In the genomic region with DNA sequence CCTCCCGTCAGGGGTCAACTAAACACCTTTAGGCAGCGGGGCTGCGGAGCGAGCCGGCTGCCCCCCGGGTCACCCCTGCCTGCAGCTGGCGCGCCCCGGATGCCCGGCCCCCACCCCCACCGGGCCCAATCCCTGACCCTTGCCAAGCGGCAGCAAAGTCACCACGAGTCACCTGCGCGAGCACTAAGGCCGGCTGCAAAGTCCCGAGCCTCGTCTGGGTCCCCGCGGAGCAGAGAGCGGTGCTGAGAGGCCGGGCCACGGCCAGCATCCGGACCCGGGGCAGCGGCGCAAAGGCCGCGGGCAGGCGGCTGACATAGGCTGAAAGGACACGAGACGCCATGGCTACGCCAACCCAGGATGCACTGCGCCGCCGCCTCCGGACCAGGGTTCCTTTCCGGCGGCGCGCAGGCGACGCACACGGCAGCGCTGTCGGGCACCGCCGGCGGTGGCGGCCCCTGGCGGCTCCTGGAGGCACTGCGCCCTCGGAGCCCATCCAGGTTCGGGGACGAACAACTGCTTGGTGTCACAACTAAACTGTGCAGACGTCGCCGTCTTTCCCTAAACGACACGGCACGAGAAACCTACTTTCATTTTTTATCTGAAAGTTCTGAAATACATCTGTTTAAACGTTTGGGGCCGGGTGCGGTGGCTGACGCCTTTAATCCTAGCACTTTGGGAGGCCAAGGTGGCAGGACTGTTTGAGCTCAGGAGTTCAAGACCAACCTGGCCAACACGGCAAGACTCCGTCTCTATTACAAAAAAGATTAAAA, we compare ENCODE assay signal across 1 cellular context.
TF ChIP-seq lines count a peak whose summit lies in the region.

TSS of gene NDUFAB1 (minus strand) at position 366 of the 770 bp plus-strand sequence. CDS start at position 340, 26 bp downstream.

TF ChIP-seq in HEK293, 187 proteins besides CTCF, POLR2A, EP300 and RAD21 (continued from another document and continues in another):
- TF ChIP-seq ZNF645 (tag by site-specific recombination; IDR thresholded peaks at IDR 0.05) (no peak), ZNF211 (tag by site-specific recombination; IDR thresholded peaks at IDR 0.05; ENCODE audit: low read depth) (no peak), PBX3 (CRISPR knock-in tag; IDR thresholded peaks at IDR 0.05) (peak; percentile 87), ZNF560 (tag by site-specific recombination; IDR thresholded peaks at IDR 0.05; ENCODE audit: borderline replicate concordance) (no peak), ZNF223 (tag by site-specific recombination; IDR thresholded peaks at IDR 0.05) (no peak), ZNF76 (tag by site-specific recombination; IDR thresholded peaks at IDR 0.05; ENCODE audit: borderline replicate concordance, low read depth) (peak; percentile 96), ZFP69B (tag by site-specific recombination; IDR thresholded peaks at IDR 0.05) (peak; percentile 20; the same call in 1 of the 2 replicates), INSM2 (tag by site-specific recombination; IDR thresholded peaks at IDR 0.05) (peak; percentile 42; the same call in 1 of the 2 replicates), ZSCAN30 (tag by site-specific recombination; IDR thresholded peaks at IDR 0.05) (peak; percentile 89), ZNF214 (tag by site-specific recombination; IDR thresholded peaks at IDR 0.05; ENCODE audit: borderline replicate concordance) (no peak), ZNF610 (tag by site-specific recombination; IDR thresholded peaks at IDR 0.05; ENCODE audit: borderline replicate concordance) (no peak), ZNF121 (tag by site-specific recombination; IDR thresholded peaks at IDR 0.05) (no peak), ZNF544 (tag by site-specific recombination; IDR thresholded peaks at IDR 0.05) (no peak), ZNF146 (tag by site-specific recombination; IDR thresholded peaks at IDR 0.05) (no peak), ZBTB8A (tag by site-specific recombination; IDR thresholded peaks at IDR 0.05) (peak; percentile 34; the same call in 1 of the 2 replicates), ZNF600 (tag by site-specific recombination; IDR thresholded peaks at IDR 0.05) (peak; percentile 94), WT1 (tag by site-specific recombination; IDR thresholded peaks at IDR 0.05) (no peak), ZBTB26 (tag by site-specific recombination; optimal IDR thresholded peaks at IDR 0.05) (peak; percentile 85), REST (tag by site-specific recombination; IDR thresholded peaks at IDR 0.05) (no peak; the same call in 1 of the 2 replicates), KLF7 (tag by site-specific recombination; IDR thresholded peaks at IDR 0.05; ENCODE audit: borderline replicate concordance) (no peak), ZXDB (tag by site-specific recombination; IDR thresholded peaks at IDR 0.05) (peak; percentile 76; the same call in 1 of the 2 replicates), ZNF664 (tag by site-specific recombination; IDR thresholded peaks at IDR 0.05) (no peak), KLF8 (tag by site-specific recombination; IDR thresholded peaks at IDR 0.05) (no peak), ZNF302 (tag by site-specific recombination; IDR thresholded peaks at IDR 0.05; ENCODE audit: low read depth) (no peak), TRIM28 (IDR thresholded peaks at IDR 0.05; ENCODE audit: borderline replicate concordance, low read length) (no peak), IKZF3 (tag by site-specific recombination; IDR thresholded peaks at IDR 0.05) (no peak), ZNF701 (tag by site-specific recombination; IDR thresholded peaks at IDR 0.05) (no peak), ZNF341 (tag by site-specific recombination; IDR thresholded peaks at IDR 0.05; ENCODE audit: low read depth) (no peak), ZSCAN23 (tag by site-specific recombination; IDR thresholded peaks at IDR 0.05) (no peak), BCL11A (tag by site-specific recombination; IDR thresholded peaks at IDR 0.05; ENCODE audit: low read depth) (no peak), ZNF280D (tag by site-specific recombination; IDR thresholded peaks at IDR 0.05) (no peak), SCRT2 (tag by site-specific recombination; IDR thresholded peaks at IDR 0.05) (no peak), ZNF629 (tag by site-specific recombination; IDR thresholded peaks at IDR 0.05) (peak; percentile 44), SP3 (tag by site-specific recombination; IDR thresholded peaks at IDR 0.05) (0 out of 2 replicates have a peak, but pooled peaks have one; percentile 19), ZNF561 (tag by site-specific recombination; IDR thresholded peaks at IDR 0.05; ENCODE audit: borderline replicate concordance) (peak; percentile 95; the same call in 1 of the 2 replicates)
- TF ChIP-seq, protein P1, sequence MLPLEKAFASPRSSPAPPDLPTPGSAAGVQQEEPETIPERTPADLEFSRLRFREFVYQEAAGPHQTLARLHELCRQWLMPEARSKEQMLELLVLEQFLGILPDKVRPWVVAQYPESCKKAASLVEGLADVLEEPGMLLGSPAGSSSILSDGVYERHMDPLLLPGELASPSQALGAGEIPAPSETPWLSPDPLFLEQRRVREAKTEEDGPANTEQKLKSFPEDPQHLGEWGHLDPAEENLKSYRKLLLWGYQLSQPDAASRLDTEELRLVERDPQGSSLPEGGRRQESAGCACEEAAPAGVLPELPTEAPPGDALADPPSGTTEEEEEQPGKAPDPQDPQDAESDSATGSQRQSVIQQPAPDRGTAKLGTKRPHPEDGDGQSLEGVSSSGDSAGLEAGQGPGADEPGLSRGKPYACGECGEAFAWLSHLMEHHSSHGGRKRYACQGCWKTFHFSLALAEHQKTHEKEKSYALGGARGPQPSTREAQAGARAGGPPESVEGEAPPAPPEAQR (tag by site-specific recombination; IDR thresholded peaks at IDR 0.05) = no peak
- TF ChIP-seq, protein P2, sequence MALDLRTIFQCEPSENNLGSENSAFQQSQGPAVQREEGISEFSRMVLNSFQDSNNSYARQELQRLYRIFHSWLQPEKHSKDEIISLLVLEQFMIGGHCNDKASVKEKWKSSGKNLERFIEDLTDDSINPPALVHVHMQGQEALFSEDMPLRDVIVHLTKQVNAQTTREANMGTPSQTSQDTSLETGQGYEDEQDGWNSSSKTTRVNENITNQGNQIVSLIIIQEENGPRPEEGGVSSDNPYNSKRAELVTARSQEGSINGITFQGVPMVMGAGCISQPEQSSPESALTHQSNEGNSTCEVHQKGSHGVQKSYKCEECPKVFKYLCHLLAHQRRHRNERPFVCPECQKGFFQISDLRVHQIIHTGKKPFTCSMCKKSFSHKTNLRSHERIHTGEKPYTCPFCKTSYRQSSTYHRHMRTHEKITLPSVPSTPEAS (tag by site-specific recombination; IDR thresholded peaks at IDR 0.05) = no peak
- TF ChIP-seq, protein P3, sequence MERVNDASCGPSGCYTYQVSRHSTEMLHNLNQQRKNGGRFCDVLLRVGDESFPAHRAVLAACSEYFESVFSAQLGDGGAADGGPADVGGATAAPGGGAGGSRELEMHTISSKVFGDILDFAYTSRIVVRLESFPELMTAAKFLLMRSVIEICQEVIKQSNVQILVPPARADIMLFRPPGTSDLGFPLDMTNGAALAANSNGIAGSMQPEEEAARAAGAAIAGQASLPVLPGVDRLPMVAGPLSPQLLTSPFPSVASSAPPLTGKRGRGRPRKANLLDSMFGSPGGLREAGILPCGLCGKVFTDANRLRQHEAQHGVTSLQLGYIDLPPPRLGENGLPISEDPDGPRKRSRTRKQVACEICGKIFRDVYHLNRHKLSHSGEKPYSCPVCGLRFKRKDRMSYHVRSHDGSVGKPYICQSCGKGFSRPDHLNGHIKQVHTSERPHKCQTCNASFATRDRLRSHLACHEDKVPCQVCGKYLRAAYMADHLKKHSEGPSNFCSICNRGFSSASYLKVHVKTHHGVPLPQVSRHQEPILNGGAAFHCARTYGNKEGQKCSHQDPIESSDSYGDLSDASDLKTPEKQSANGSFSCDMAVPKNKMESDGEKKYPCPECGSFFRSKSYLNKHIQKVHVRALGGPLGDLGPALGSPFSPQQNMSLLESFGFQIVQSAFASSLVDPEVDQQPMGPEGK (tag by site-specific recombination; IDR thresholded peaks at IDR 0.05) = 0 out of 2 replicates have a peak, but pooled peaks have one; percentile 28
- TF ChIP-seq, protein P4, sequence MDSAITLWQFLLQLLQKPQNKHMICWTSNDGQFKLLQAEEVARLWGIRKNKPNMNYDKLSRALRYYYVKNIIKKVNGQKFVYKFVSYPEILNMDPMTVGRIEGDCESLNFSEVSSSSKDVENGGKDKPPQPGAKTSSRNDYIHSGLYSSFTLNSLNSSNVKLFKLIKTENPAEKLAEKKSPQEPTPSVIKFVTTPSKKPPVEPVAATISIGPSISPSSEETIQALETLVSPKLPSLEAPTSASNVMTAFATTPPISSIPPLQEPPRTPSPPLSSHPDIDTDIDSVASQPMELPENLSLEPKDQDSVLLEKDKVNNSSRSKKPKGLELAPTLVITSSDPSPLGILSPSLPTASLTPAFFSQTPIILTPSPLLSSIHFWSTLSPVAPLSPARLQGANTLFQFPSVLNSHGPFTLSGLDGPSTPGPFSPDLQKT (IDR thresholded peaks at IDR 0.05; ENCODE audit: borderline replicate concordance, low read depth, low read length) = no peak
